ENCODE assay signal across 15 cellular contexts in the genomic region with DNA sequence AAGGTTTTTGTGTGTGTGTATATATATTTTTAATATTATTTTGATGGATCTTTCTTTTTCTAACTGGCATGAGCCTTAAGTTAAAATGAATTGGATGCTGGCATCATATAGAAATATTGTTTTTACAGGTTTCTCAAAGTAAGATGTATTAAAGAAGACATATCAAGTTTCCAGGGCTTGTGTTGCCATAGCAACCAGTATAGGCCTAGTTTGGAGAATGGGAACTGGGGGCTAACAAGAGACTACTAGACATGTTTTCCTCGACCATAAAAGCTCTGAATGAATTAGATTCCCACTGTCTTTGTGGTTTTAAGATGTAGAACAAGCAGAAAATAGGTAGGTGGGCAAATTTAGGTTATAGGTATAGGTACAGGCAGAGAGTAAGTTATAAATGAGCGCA.
DNase-seq lines count a peak whose midpoint lies in the region; ATAC-seq, FAIRE-seq and TF ChIP-seq lines count a peak whose summit lies in the region.
"Had no signal": no experiment of that assay in that cellular context is flagged by ENCODE, and none has a peak within 500 bp of the region (broad histone marks: within the 10 kb centered on the region; RNA-seq: fewer than 3 reads in every experiment).

No MANE protein-coding gene starts in this region.

- no TSS peak for BruUV-seq in K562 (replicated peaks; lab: Mats Ljungman, UMichigan)

- H3K36me3 ChIP-seq in K562 (ENCODE audit: control insufficient read depth, insufficient read depth, low read length), result no peaks in the 10 kb centered on the region
- H3K36me3 ChIP-seq: BLaER1 had no signal

- H3K27ac ChIP-seq in K562 (ENCODE audit: extremely low read depth, low read depth, low read length), result no peak overlapping the region
- H3K27ac ChIP-seq: BLaER1 had no signal

- CTCF ChIA-PET in K562 (lab: Yijun Ruan, JAX; ENCODE audit: low intra/inter-chr PET ratio), result no interaction called here

- no peaks in the 10 kb centered on the region for H3K9me1 ChIP-seq in K562 (ENCODE audit: control insufficient read depth, insufficient read depth, low read length)

- no peak for TF ChIP-seq CTCF in K562 (IDR thresholded peaks at IDR 0.05 in 2 of 3, conservative IDR thresholded peaks at IDR 0.05 in 1 of 3; ENCODE audit: insufficient read depth in 2 of 3, low read depth in 1 of 3, low read length in 3 of 3)

- DNase-seq in DMS53 (lab: John Stamatoyannopoulos, UW) (peak; percentile 5), DMS53 treated with DMSO at 0.1 percent for 48 hours (lab: John Stamatoyannopoulos, UW; ENCODE audit: unreplicated experiment) (no peak), NCI-H524 (lab: John Stamatoyannopoulos, UW) (peak; percentile 24 to 70), NCI-H524 treated with DMSO at 0.1 percent for 48 hours (lab: John Stamatoyannopoulos, UW) (no peak), K562 (ENCODE audit: extremely low read depth in 1 of 4, low spot score in 3 of 4) (no peak), NCI-H69 (lab: John Stamatoyannopoulos, UW) (no peak), NCI-H128 (lab: John Stamatoyannopoulos, UW; ENCODE audit: unreplicated experiment) (no peak)
- DNase-seq: 8988T; AML-193; CD8-positive, alpha-beta memory T cell; DND-41; GDM1; HCEC 1CT; HFFc6 had no signal

- H3K4me3 ChIP-seq in K562, result no peak overlapping the region
- H3K4me3 ChIP-seq: BLaER1 had no signal

- 10% methylated on average over 2 of the region's 2 CpGs for WGBS in K562 (ENCODE audit: insufficient coverage, low coverage, missing lambda C conversion rate)

- intact Hi-C loops in K562 (cut with micrococcal nuclease), result no loop called here

- no peak for TF ChIP-seq EP300 in K562 (IDR thresholded peaks at IDR 0.05; ENCODE audit: low read length)

- ATAC-seq in K562, result no peak

- no peak overlapping the region for H3K9ac ChIP-seq in K562 (ENCODE audit: insufficient read depth in 1 of 2, low read depth in 2 of 2, low read length in 2 of 2)
- H3K9ac ChIP-seq: BLaER1 had no signal

- no peaks in the 10 kb centered on the region for H3K4me1 ChIP-seq in K562 (replicated peaks in 1 of 2; ENCODE audit: control insufficient read depth in 2 of 2, insufficient read depth in 2 of 2, low read length in 2 of 2)
- H3K4me1 ChIP-seq: BLaER1 had no signal

- POLR2A ChIA-PET in K562 (lab: Yijun Ruan, JAX), result no interaction called here

- no peaks in the 10 kb centered on the region for H3K27me3 ChIP-seq in K562 (ENCODE audit: control insufficient read depth in 2 of 2, insufficient read depth in 2 of 2, low read length in 2 of 2)
- H3K27me3 ChIP-seq: BLaER1 had no signal

- no peaks in the 10 kb centered on the region for H4K20me1 ChIP-seq in K562 (replicated peaks; ENCODE audit: control insufficient read depth, insufficient read depth, low read length)
- H4K20me1 ChIP-seq: BLaER1 had no signal

- FAIRE-seq in K562 (lab: Jason Lieb, UNC), result no peak

- TF ChIP-seq POLR2A in K562 (conservative IDR thresholded peaks at IDR 0.05), result no peak

- H2AFZ ChIP-seq in K562 (ENCODE audit: low read depth, low read length), result no peak overlapping the region

- H3K9me3 ChIP-seq in K562 (replicated peaks; ENCODE audit: control insufficient read depth, insufficient read depth, low read depth, low read length), result no peaks in the 10 kb centered on the region
- H3K9me3 ChIP-seq: BLaER1 had no signal

- no peak for TF ChIP-seq RAD21 in K562 (CRISPR knock-in tag; conservative IDR thresholded peaks at IDR 0.05 in 1 of 2, IDR thresholded peaks at IDR 0.05 in 1 of 2)

- no peak overlapping the region for H3K4me2 ChIP-seq in K562 (ENCODE audit: insufficient read depth, low read length)
- H3K4me2 ChIP-seq: BLaER1 had no signal

- H3K79me2 ChIP-seq in K562 (ENCODE audit: control insufficient read depth, insufficient read depth, low read length), result no peaks in the 10 kb centered on the region

- in situ Hi-C loops in K562 (cut with MboI), result no loop called here

TF ChIP-seq in K562, 482 proteins besides CTCF, POLR2A, EP300 and RAD21:
- TF ChIP-seq RFX1 (IDR thresholded peaks at IDR 0.05) (peak; percentile 58), ZNF282 (CRISPR knock-in tag; IDR thresholded peaks at IDR 0.05) (no peak)

Comparison
In these comparisons a context has a peak if more than half of its experiments do, and no peak if none do; other contexts are left out.
1. DNase-seq: peak in DMS53 (single experiment) and NCI-H524 (2 of 2); none in DMS53 treated with DMSO at 0.1 percent for 48 hours (single experiment), NCI-H524 treated with DMSO at 0.1 percent for 48 hours (single experiment), K562 (0 of 4), NCI-H69 (single experiment) and NCI-H128 (single experiment).